1 cellular context compared by ENCODE assay signal in the genomic region with DNA sequence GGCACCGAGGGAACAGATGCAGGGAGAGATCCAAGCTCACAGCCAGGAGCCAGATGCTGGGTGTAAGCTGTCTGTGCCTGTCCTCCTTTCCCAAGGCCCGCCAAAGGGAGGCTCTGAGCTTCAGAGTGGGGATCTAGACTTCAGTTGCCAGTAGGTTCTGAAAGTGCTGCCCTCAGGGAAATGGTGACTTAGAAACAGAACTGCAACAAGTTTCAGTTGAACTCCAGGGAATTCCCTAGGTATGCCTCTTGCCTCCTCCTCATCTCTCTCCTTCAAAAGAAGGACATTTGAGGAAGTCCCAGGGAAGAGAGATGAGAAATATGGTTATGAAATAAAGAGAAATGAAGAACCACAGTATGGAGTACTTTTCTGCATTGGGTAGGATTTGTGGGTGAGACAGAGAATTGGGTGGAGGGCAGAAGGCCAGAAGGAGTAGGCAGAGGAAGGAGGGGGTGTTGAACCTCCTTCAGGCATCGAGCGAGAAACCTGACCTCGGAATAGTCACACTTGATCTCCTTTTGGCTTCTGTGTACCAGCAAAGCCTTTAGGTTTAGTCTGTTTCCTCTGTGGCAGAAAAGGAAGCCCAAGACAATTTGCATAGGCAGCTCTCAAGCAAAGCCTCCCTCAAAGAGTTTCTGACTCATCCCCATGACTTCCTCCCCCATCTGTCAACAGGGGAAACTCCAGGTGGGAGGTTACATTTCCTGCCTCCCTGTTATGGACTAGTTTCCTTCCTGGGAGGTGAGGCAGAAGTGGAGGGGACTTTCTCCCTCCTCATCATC.
TF ChIP-seq lines count a peak whose summit lies in the region.

No MANE protein-coding gene starts in this region.

TF ChIP-seq in K562, 482 proteins besides CTCF, POLR2A, EP300 and RAD21 (continued from another document):
- TF ChIP-seq NFYB (IDR thresholded peaks at IDR 0.05; ENCODE audit: extremely low read depth, insufficient read length) (no peak), ZBTB7A (IDR thresholded peaks at IDR 0.05; ENCODE audit: borderline replicate concordance, control insufficient read depth, low read depth, low read length) (no peak), CHD4 (IDR thresholded peaks at IDR 0.05; ENCODE audit: insufficient read depth, insufficient replicate concordance, low read depth, low read length, poor library complexity, severe bottlenecking) (no peak), CHD2 (IDR thresholded peaks at IDR 0.05; ENCODE audit: low read depth, low read length) (no peak), ESRRA (IDR thresholded peaks at IDR 0.05; ENCODE audit: borderline replicate concordance, low read depth) (no peak)
